In genomic region chr18:41391616-41392610, GRCh38 we compare ENCODE assay signal across 1 cellular context.
TF ChIP-seq lines count a peak whose summit lies in the region.

No MANE protein-coding gene starts in this region.

TF ChIP-seq in H1, 55 proteins besides CTCF, POLR2A, EP300 and RAD21 (continued from another document):
- TF ChIP-seq CHD7 (IDR thresholded peaks at IDR 0.05; ENCODE audit: insufficient replicate concordance, low read length) = no peak
- 0 out of 2 replicates have a peak, but pooled peaks have one; percentile 12 for TF ChIP-seq MAFK (IDR thresholded peaks at IDR 0.05; ENCODE audit: low read depth, low read length)
- no peak for TF ChIP-seq CEBPB (IDR thresholded peaks at IDR 0.05; ENCODE audit: low read depth, low read length)
- 0 out of 2 replicates have a peak, but pooled peaks have one; percentile 16 for TF ChIP-seq JUND (IDR thresholded peaks at IDR 0.05; ENCODE audit: low read length)
- TF ChIP-seq NRF1 (IDR thresholded peaks at IDR 0.05; ENCODE audit: low read depth, low read length) = no peak
- TF ChIP-seq CHD2 (IDR thresholded peaks at IDR 0.05; ENCODE audit: low read length) = no peak
- peak; percentile 80 for TF ChIP-seq EGR1 (IDR thresholded peaks at IDR 0.05; ENCODE audit: borderline replicate concordance, low read depth, low read length)
- TF ChIP-seq BCL11A (IDR thresholded peaks at IDR 0.05; ENCODE audit: low read depth in 2 of 2, low read length in 2 of 2) = no peak
